14 cellular contexts compared by ENCODE assay signal in genomic region chr13:46495647-46496046, GRCh38.
"Had no signal": no experiment of that assay in that cellular context is flagged by ENCODE, and none has a peak within 500 bp of the region (broad histone marks: within the 10 kb centered on the region; RNA-seq: fewer than 3 reads in every experiment).

No MANE protein-coding gene starts in this region.

- H3K27me3 Mint-ChIP-seq: memory B cell had no signal

- ATAC-seq: left lung had no signal

- H3K4me3 Mint-ChIP-seq: activated naive CD4-positive, alpha-beta T cell treated with anti-CD3 and anti-CD28 coated beads, Interleukin-2, amount 50 U/mL, for 24 hours; memory B cell; neural crest cell had no signal

- H3K9me3 ChIP-seq: left lung, ovary, stomach, vagina had no signal

- H3K27me3 ChIP-seq: left lung, ovary, stomach, vagina had no signal

- H3K36me3 ChIP-seq: left lung, ovary, stomach, vagina had no signal

- H3K4me3 ChIP-seq: left lung, ovary, stomach, vagina had no signal

- H3K36me3 Mint-ChIP-seq: activated naive CD4-positive, alpha-beta T cell treated with anti-CD3 and anti-CD28 coated beads, Interleukin-2, amount 50 U/mL, for 24 hours; memory B cell had no signal

- DNase-seq: activated CD4-positive, alpha-beta T cell treated with anti-CD3 and anti-CD28 coated beads, Interleukin-2, amount 50 U/mL, for 4 hours; activated CD4-positive, CD25-positive, alpha-beta regulatory T cell; activated effector memory CD4-positive, alpha-beta T cell treated with Interleukin-2 at 50 U/mL for 16 hours; activated T-cell treated with anti-CD3 and anti-CD28 coated beads, Interleukin-2, amount 50 U/mL, for 1 hour; amygdala; head of caudate nucleus; left lung; ovary; stomach; T-helper 2 cell had no signal

- H3K4me1 Mint-ChIP-seq: activated naive CD4-positive, alpha-beta T cell treated with anti-CD3 and anti-CD28 coated beads, Interleukin-2, amount 50 U/mL, for 24 hours; memory B cell had no signal

- H3K4me1 ChIP-seq: left lung, vagina had no signal

- H3K27ac ChIP-seq: left lung, ovary, stomach, vagina had no signal

- H3K27ac Mint-ChIP-seq: activated naive CD4-positive, alpha-beta T cell treated with anti-CD3 and anti-CD28 coated beads, Interleukin-2, amount 50 U/mL, for 24 hours; memory B cell had no signal

- H3K9me3 Mint-ChIP-seq: activated naive CD4-positive, alpha-beta T cell treated with anti-CD3 and anti-CD28 coated beads, Interleukin-2, amount 50 U/mL, for 24 hours; memory B cell; neural crest cell had no signal
